Comparison of ENCODE assay signal across 8 cellular contexts in the genomic region with DNA sequence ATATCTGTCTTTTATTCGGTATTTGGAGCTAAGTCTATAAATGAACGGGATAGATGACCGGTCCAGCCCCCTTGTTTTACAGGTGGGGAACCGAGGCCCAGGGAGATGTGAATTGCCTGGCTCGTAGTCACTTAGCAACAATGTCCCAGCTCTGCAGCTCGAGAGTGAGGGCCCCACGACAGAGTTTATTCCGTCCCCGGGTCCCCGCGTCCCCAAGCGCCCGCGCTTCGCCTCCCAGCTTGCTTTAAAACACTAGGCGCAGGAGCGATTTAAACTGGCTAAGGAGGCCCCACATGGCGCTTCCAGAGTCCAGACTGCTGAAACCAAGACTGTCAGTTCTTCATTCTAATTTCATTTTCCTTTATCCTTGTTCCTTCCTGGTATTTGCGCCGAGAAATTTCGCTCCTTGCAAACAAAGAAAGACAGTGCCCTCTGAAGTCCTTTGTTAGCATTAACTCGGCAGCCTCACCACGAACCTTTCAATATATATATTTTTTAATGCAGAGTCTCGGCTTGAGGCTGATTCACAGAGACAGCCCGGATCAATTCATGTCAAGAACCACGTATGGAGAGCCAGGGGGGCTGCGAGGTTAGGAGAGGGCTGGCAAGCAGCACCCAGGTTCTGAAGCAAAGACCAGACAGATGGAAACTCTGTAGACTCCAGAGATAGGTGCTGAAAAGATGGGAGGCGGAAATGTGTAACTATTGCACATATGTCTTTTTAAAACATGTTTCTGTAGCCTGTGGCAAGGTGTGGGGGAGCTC. TPM values are rescaled to one million over a fixed set of nuclear protein-coding genes. Genes with fewer than 3 reads are reported as not detected.
DNase-seq lines count a peak whose midpoint lies in the region; ATAC-seq and TF ChIP-seq lines count a peak whose summit lies in the region.

No MANE protein-coding gene starts in this region.

- peak; percentile 71 for TF ChIP-seq CTCF in fibroblast of lung (conservative IDR thresholded peaks at IDR 0.05 in 1 of 2, IDR thresholded peaks at IDR 0.05 in 1 of 2; ENCODE audit: low read depth in 1 of 2, low read length in 2 of 2)

- no peaks in the 10 kb centered on the region for H3K36me3 ChIP-seq in fibroblast of lung (ENCODE audit: control insufficient read depth, insufficient read depth, low read length)
- H3K36me3 ChIP-seq in naive thymus-derived CD4-positive, alpha-beta T cell (ENCODE audit: control insufficient read depth in 2 of 3, insufficient read depth in 3 of 3, low read length in 3 of 3), result no peaks in the 10 kb centered on the region

- intact Hi-C loops in activated CD4-positive, alpha-beta memory T cell treated with anti-CD3 and anti-CD28 coated beads for 36 hours (cut with micrococcal nuclease), result loop anchor here (5.0 to 10.0 kb wide), 4 partner anchors 167 to 610 kb away; no protein-coding TSS in a partner anchor
- intact Hi-C loops in naive thymus-derived CD4-positive, alpha-beta T cell (cut with micrococcal nuclease), result loop anchor here (1.0 to 10.0 kb wide), 9 partner anchors 43 to 1077 kb away; partner anchors contain the start of genes HEXB (in 2 of the 2), ANKRA2 (in 1 of the 2) and UTP15 (in 1 of the 2)

- H3K4me3 Mint-ChIP-seq in activated CD4-positive, alpha-beta memory T cell treated with anti-CD3 and anti-CD28 coated beads for 36 hours, result peak overlapping the region; percentile 75
- peak overlapping the region; percentile 81 to 99 (median 92) for H3K4me3 Mint-ChIP-seq in naive thymus-derived CD4-positive, alpha-beta T cell

- peaks cover 31% of the 10 kb centered on the region for H3K79me2 ChIP-seq in fibroblast of lung (ENCODE audit: control insufficient read depth, insufficient read depth, low read length)

- H3K27me3 Mint-ChIP-seq in activated CD4-positive, alpha-beta memory T cell treated with anti-CD3 and anti-CD28 coated beads for 36 hours, result peaks cover 25% of the 10 kb centered on the region
- H3K27me3 Mint-ChIP-seq in naive thymus-derived CD4-positive, alpha-beta T cell, result peaks cover 0 to 79% (median 24%) of the 10 kb centered on the region in 5 donors

- H3K9me3 Mint-ChIP-seq in activated CD4-positive, alpha-beta memory T cell treated with anti-CD3 and anti-CD28 coated beads for 36 hours, result no peaks in the 10 kb centered on the region
- H3K9me3 Mint-ChIP-seq in naive thymus-derived CD4-positive, alpha-beta T cell, result no peaks in the 10 kb centered on the region

- H4K20me1 ChIP-seq in fibroblast of lung (ENCODE audit: control insufficient read depth, extremely low read depth, insufficient read depth, low read length), result no peaks in the 10 kb centered on the region

- H3K9me3 ChIP-seq in fibroblast of lung (ENCODE audit: control insufficient read depth, insufficient read depth, low read depth, low read length), result no peaks in the 10 kb centered on the region
- no peaks in the 10 kb centered on the region for H3K9me3 ChIP-seq in naive thymus-derived CD4-positive, alpha-beta T cell (ENCODE audit: control insufficient read depth in 2 of 3, low read length in 3 of 3)

- no peak overlapping the region for H3K9ac ChIP-seq in fibroblast of lung (ENCODE audit: insufficient read depth, low read length)

- peaks cover 30% of the 10 kb centered on the region for H3K4me1 Mint-ChIP-seq in activated CD4-positive, alpha-beta memory T cell treated with anti-CD3 and anti-CD28 coated beads for 36 hours (ENCODE audit: low read depth)
- H3K4me1 Mint-ChIP-seq in naive thymus-derived CD4-positive, alpha-beta T cell, result peaks cover 28 to 32% (median 30%) of the 10 kb centered on the region in 7 donors

- no peaks in the 10 kb centered on the region for H3K27me3 ChIP-seq in fibroblast of lung (ENCODE audit: control insufficient read depth, insufficient read depth, low read length)
- H3K27me3 ChIP-seq in naive thymus-derived CD4-positive, alpha-beta T cell (ENCODE audit: control insufficient read depth in 2 of 2, insufficient read depth in 2 of 2, low read length in 2 of 2), result no peaks in the 10 kb centered on the region

- DNase-seq in SIG-M5 treated with dmso at 0.1 percent for 504 hours (lab: John Stamatoyannopoulos, UW; ENCODE audit: unreplicated experiment), result peak; percentile 71
- no peak for DNase-seq in SIG-M5 (lab: John Stamatoyannopoulos, UW)
- peak; percentile 48 for DNase-seq in NCI-H187 treated with DMSO at 0.1 percent for 48 hours (lab: John Stamatoyannopoulos, UW)
- peak; percentile 22 for DNase-seq in activated CD4-positive, alpha-beta memory T cell treated with anti-CD3 and anti-CD28 coated beads for 36 hours
- DNase-seq in fibroblast of lung (ENCODE audit: low read depth in 2 of 2), result peak; percentile 82 to 88
- DNase-seq in naive thymus-derived CD4-positive, alpha-beta T cell, result peak in 5 of 9 donors; percentile 25 to 68 (median 31)

- ATAC-seq in naive thymus-derived CD4-positive, alpha-beta T cell, result no peak
- ATAC-seq in HG02642 (IDR thresholded peaks at IDR 0.05; ENCODE audit: poor library complexity, unreplicated experiment) (no peak), GM21447 (IDR thresholded peaks at IDR 0.05; ENCODE audit: unreplicated experiment) (no peak)

- POLR2A ChIA-PET in activated CD4-positive, alpha-beta memory T cell treated with anti-CD3 and anti-CD28 coated beads for 36 hours (lab: Charles Lee), result no interaction called here
- POLR2A ChIA-PET in naive thymus-derived CD4-positive, alpha-beta T cell (lab: Charles Lee), result interaction anchor here (1.4 to 2.8 kb wide), 2 partner anchors 12 to 14 kb away, joined by 3 to 11 read pairs; no protein-coding TSS in a partner anchor

- H3K27ac ChIP-seq in fibroblast of lung (ENCODE audit: insufficient read depth, low read length), result peak overlapping the region; percentile 92
- peak overlapping the region; percentile 34 for H3K27ac ChIP-seq in naive thymus-derived CD4-positive, alpha-beta T cell (ENCODE audit: low read depth, low read length)

- peak overlapping the region; percentile 46 for H2AFZ ChIP-seq in fibroblast of lung (ENCODE audit: low read length)

- H3K36me3 Mint-ChIP-seq in activated CD4-positive, alpha-beta memory T cell treated with anti-CD3 and anti-CD28 coated beads for 36 hours, result no peaks in the 10 kb centered on the region
- peaks cover 0 to 4% (median 0%) of the 10 kb centered on the region in 5 donors for H3K36me3 Mint-ChIP-seq in naive thymus-derived CD4-positive, alpha-beta T cell

- H3K4me2 ChIP-seq in fibroblast of lung (ENCODE audit: extremely low read depth, insufficient read depth, low read length), result peak overlapping the region; percentile 99

- CTCF ChIA-PET in activated CD4-positive, alpha-beta memory T cell treated with anti-CD3 and anti-CD28 coated beads for 36 hours (lab: Charles Lee), result interaction anchor here (0.8 to 3.4 kb wide), 7 partner anchors 11 to 739 kb away, joined by 3 to 22 read pairs (median 3); no protein-coding TSS in a partner anchor
- CTCF ChIA-PET in naive thymus-derived CD4-positive, alpha-beta T cell (lab: Charles Lee), result interaction anchor here (3.7 kb wide), 1 partner anchor 740 kb away, joined by 22 read pairs; no protein-coding TSS in a partner anchor

- H3K4me3 ChIP-seq in fibroblast of lung (replicated peaks in 1 of 4; ENCODE audit: control extremely low read depth in 1 of 4, insufficient read depth in 1 of 4, low read depth in 3 of 4, low read length in 4 of 4), result peak overlapping the region; percentile 68 to 93 (median 86)
- peak overlapping the region; percentile 42 for H3K4me3 ChIP-seq in naive thymus-derived CD4-positive, alpha-beta T cell (ENCODE audit: low read length)

- H3K4me1 ChIP-seq in fibroblast of lung (ENCODE audit: control insufficient read depth, extremely low read depth, insufficient read depth, low read length), result peaks cover 18% of the 10 kb centered on the region
- peaks cover 3 to 4% of the 10 kb centered on the region in 2 donors for H3K4me1 ChIP-seq in naive thymus-derived CD4-positive, alpha-beta T cell (ENCODE audit: control insufficient read depth in 2 of 2, insufficient read depth in 2 of 2, low read length in 2 of 2)

- no peak overlapping the region for H3K27ac Mint-ChIP-seq in activated CD4-positive, alpha-beta memory T cell treated with anti-CD3 and anti-CD28 coated beads for 36 hours
- peak overlapping the region in 6 of 9 donors; percentile 16 to 90 (median 73) for H3K27ac Mint-ChIP-seq in naive thymus-derived CD4-positive, alpha-beta T cell

RNA-seq across cellular contexts. Expression of gene ENC1, which starts 1.4 kb away (rescaled TPM):
- total RNA-seq in activated CD4-positive, alpha-beta memory T cell treated with anti-CD3 and anti-CD28 coated beads for 36 hours, result under 1 TPM; 0.29 to 0.44 TPM
- 15.4 and 21.8 TPM in 2 replicates for total RNA-seq in fibroblast of lung
- 3.5 and 15.6 TPM in 2 replicates for polyA plus RNA-seq in fibroblast of lung
- polyA plus RNA-seq in fibroblast of lung (2012), result 3.3 and 14.0 TPM in 2 replicates
- polyA minus RNA-seq in fibroblast of lung (ENCODE audit: low replicate concordance), result 13.3 and 50.6 TPM in 2 replicates
- total RNA-seq in naive thymus-derived CD4-positive, alpha-beta T cell, result 10 to 100 TPM in 2 of 5 experiments, 1 to 10 TPM in 3; 1.3 to 18.1 (median 1.6) TPM
- polyA plus RNA-seq in naive thymus-derived CD4-positive, alpha-beta T cell, result 1 to 10 TPM in 1 of 2 donors, under 1 TPM in 1; 0.77 to 3.3 TPM

RNA-seq across cellular contexts. Expression of gene HEXB, which starts 43.1 kb away (rescaled TPM):
- 10 to 100 TPM; 67.1 to 68.5 TPM for total RNA-seq in activated CD4-positive, alpha-beta memory T cell treated with anti-CD3 and anti-CD28 coated beads for 36 hours
- total RNA-seq in fibroblast of lung, result 214 and 245 TPM in 2 replicates
- polyA plus RNA-seq in fibroblast of lung, result 203 and 254 TPM in 2 replicates
- 194 and 245 TPM in 2 replicates for polyA plus RNA-seq in fibroblast of lung (2012)
- polyA minus RNA-seq in fibroblast of lung (ENCODE audit: low replicate concordance), result 28.0 and 30.2 TPM in 2 replicates
- 10 to 100 TPM; 37.7 to 88.9 (median 64.2) TPM for total RNA-seq in naive thymus-derived CD4-positive, alpha-beta T cell
- 10 to 100 TPM; 94.2 to 95.8 TPM for polyA plus RNA-seq in naive thymus-derived CD4-positive, alpha-beta T cell
